Comparison of ENCODE assay signal across 20 cellular contexts in the genomic region with DNA sequence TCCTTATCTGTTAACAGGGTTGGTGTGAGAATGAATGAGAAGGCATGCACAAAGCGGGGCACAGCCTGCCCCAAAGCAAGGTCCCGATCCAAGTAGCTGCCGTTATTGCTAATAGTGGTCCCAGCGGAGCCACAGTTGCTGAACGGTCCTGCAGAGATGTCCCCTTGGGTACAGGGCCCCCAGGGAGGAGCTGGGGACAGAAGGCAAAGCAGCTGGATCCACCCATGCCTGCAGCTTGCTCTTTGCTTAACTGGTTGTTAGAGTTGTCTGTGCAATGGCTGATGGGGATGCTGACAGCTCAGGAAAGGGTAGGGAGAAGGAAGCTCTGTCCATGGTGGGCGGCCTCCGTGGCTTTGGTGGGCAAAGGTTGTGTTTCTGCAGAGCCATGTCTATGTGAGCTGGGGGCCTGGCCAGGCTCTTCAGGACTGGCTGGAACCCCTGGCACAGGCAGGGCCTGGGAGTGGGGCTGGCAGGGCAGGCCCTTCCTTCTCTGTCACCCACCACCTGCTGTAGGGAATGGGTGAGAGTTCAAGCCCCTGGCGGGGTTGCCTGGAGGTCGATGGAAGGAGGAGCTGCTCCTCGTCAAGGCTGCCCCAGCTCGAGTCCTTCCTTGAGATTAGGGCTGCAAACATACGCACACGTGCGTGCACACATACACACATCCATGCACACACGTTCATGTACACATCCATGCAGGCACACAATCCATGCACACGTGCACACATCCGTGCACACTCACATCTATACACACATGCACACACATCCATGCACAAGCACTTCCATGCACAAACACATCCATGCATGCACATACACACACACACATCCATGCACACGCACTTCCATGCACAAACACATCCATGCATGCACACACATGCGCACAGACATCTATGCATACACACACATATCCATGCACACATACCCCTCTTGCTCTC. TPM values are rescaled to one million over a fixed set of nuclear protein-coding genes. Genes with fewer than 3 reads are reported as not detected.
A peak's percentile ranks its signal among the peaks of the same experiment; 100 is the strongest.
DNase-seq lines count a peak whose midpoint lies in the region; ATAC-seq, FAIRE-seq and TF ChIP-seq lines count a peak whose summit lies in the region.
"Had no signal": no experiment of that assay in that cellular context is flagged by ENCODE, and none has a peak within 500 bp of the region (broad histone marks: within the 10 kb centered on the region; RNA-seq: fewer than 3 reads in every experiment).

No MANE protein-coding gene starts in this region.

- H3K36me3 ChIP-seq in KOPT-K1 (ENCODE audit: insufficient read depth, low read length) = no peaks in the 10 kb centered on the region
- no peaks in the 10 kb centered on the region for H3K36me3 ChIP-seq in effector memory CD4-positive, alpha-beta T cell (ENCODE audit: control insufficient read depth, insufficient read depth, low read length)
- H3K36me3 ChIP-seq: gastroesophageal sphincter, thyroid gland had no signal

- H3K4me1 ChIP-seq in effector memory CD4-positive, alpha-beta T cell (ENCODE audit: control insufficient read depth, insufficient read depth, low read length, poor library complexity, severe bottlenecking) = peaks cover 14% of the 10 kb centered on the region
- H3K4me1 ChIP-seq: gastroesophageal sphincter, thyroid gland had no signal

- peak overlapping the region; percentile 38 for H3K27ac ChIP-seq in KOPT-K1 (ENCODE audit: low read depth, low read length, poor library complexity, severe bottlenecking)
- peak overlapping the region; percentile 57 for H3K27ac ChIP-seq in effector memory CD4-positive, alpha-beta T cell (ENCODE audit: insufficient read depth, low read length, poor library complexity, severe bottlenecking)
- H3K27ac ChIP-seq: coronary artery, gastroesophageal sphincter, thyroid gland had no signal

- no peak for TF ChIP-seq CTCF in natural killer cell (IDR thresholded peaks at IDR 0.05)

- peak; percentile 94 for FAIRE-seq in urothelium cell line (lab: Jason Lieb, UNC)
- FAIRE-seq: H54, islet of Langerhans, K562, TTC549 had no signal

- no peaks in the 10 kb centered on the region for H3K27me3 ChIP-seq in effector memory CD4-positive, alpha-beta T cell (replicated peaks; ENCODE audit: control insufficient read depth, insufficient read depth, low read length, poor library complexity, severe bottlenecking)
- H3K27me3 ChIP-seq: thyroid gland had no signal

- H3K4me3 Mint-ChIP-seq in natural killer cell treated with Interleukin-12 subunit alpha and Interleukin-12 subunit beta and Interleukin-15 and Interleukin-18, amount 100 ng/mL, for 72 hours = no peak overlapping the region
- H3K4me3 Mint-ChIP-seq in natural killer cell = no peak overlapping the region
- no peak overlapping the region for H3K4me3 Mint-ChIP-seq in immature natural killer cell

- H3K4me3 ChIP-seq in effector memory CD4-positive, alpha-beta T cell (ENCODE audit: insufficient read depth, low read depth, low read length, poor library complexity, severe bottlenecking) = peak overlapping the region; percentile 29
- H3K4me3 ChIP-seq: coronary artery, gastroesophageal sphincter, K562, lung, thyroid gland had no signal

- no peak for ATAC-seq in natural killer cell treated with Interleukin-12 subunit alpha and Interleukin-12 subunit beta and Interleukin-15 and Interleukin-18, amount 100 ng/mL, for 72 hours
- no peak for ATAC-seq in natural killer cell
- no peak for ATAC-seq in GM18502 (IDR thresholded peaks at IDR 0.05; ENCODE audit: poor library complexity, unreplicated experiment)
- ATAC-seq: activated naive CD8-positive, alpha-beta T cell treated with anti-CD3 and anti-CD28 coated beads, Interleukin-2, amount 50 U/mL, for 24 hours; gastroesophageal sphincter; K562 had no signal

- H3K27ac Mint-ChIP-seq in natural killer cell treated with Interleukin-12 subunit alpha and Interleukin-12 subunit beta and Interleukin-15 and Interleukin-18, amount 100 ng/mL, for 72 hours = no peak overlapping the region
- H3K27ac Mint-ChIP-seq in natural killer cell (no peak overlapping the region), immature natural killer cell (no peak overlapping the region)
- H3K27ac Mint-ChIP-seq: activated naive CD8-positive, alpha-beta T cell treated with anti-CD3 and anti-CD28 coated beads, Interleukin-2, amount 50 U/mL, for 24 hours; stimulated activated naive CD8-positive, alpha-beta T cell treated with anti-CD3 and anti-CD28 coated beads, Interleukin-15, Interleukin-2, amounts not matched to agents 100 ng/mL and 50 ng/mL, for 24 hours had no signal

- no peaks in the 10 kb centered on the region for H3K9me3 Mint-ChIP-seq in natural killer cell treated with Interleukin-12 subunit alpha and Interleukin-12 subunit beta and Interleukin-15 and Interleukin-18, amount 100 ng/mL, for 72 hours
- H3K9me3 Mint-ChIP-seq in natural killer cell (peaks cover 0 to 3% of the 10 kb centered on the region in 2 donors), immature natural killer cell (peaks cover 0 to 5% (median under 1%) of the 10 kb centered on the region in 6 donors)
- H3K9me3 Mint-ChIP-seq: activated naive CD8-positive, alpha-beta T cell treated with anti-CD3 and anti-CD28 coated beads, Interleukin-2, amount 50 U/mL, for 24 hours; stimulated activated naive CD8-positive, alpha-beta T cell treated with anti-CD3 and anti-CD28 coated beads, Interleukin-15, Interleukin-2, amounts not matched to agents 100 ng/mL and 50 ng/mL, for 24 hours had no signal

- intact Hi-C loops in natural killer cell (cut with micrococcal nuclease) = no loop called here

- H3K36me3 Mint-ChIP-seq in natural killer cell treated with Interleukin-12 subunit alpha and Interleukin-12 subunit beta and Interleukin-15 and Interleukin-18, amount 100 ng/mL, for 72 hours = no peaks in the 10 kb centered on the region
- H3K36me3 Mint-ChIP-seq in natural killer cell (no peaks in the 10 kb centered on the region), immature natural killer cell (no peaks in the 10 kb centered on the region)
- H3K36me3 Mint-ChIP-seq: activated CD8-positive, alpha-beta memory T cell treated with anti-CD3 and anti-CD28 coated beads, Interleukin-2, amount 10 ng/mL, durations not matched to agents 7 days and 5 days had no signal

- no peaks in the 10 kb centered on the region for H3K9me3 ChIP-seq in KOPT-K1 (ENCODE audit: insufficient read depth, low read length, poor library complexity, severe bottlenecking)
- H3K9me3 ChIP-seq in effector memory CD4-positive, alpha-beta T cell (ENCODE audit: control insufficient read depth, low read length) = no peaks in the 10 kb centered on the region
- H3K9me3 ChIP-seq: thyroid gland had no signal

- no peaks in the 10 kb centered on the region for H3K4me1 Mint-ChIP-seq in natural killer cell treated with Interleukin-12 subunit alpha and Interleukin-12 subunit beta and Interleukin-15 and Interleukin-18, amount 100 ng/mL, for 72 hours (ENCODE audit: low read depth in 2 of 2)
- H3K4me1 Mint-ChIP-seq in natural killer cell (peaks cover 0 to 6% of the 10 kb centered on the region in 2 donors), immature natural killer cell (no peaks in the 10 kb centered on the region)

- peak; percentile 40 for DNase-seq in natural killer cell treated with Interleukin-12 subunit alpha and Interleukin-12 subunit beta and Interleukin-15 and Interleukin-18, amount 100 ng/mL, for 72 hours (ENCODE audit: low spot score)
- DNase-seq in natural killer cell = no peak
- no peak for DNase-seq in effector memory CD4-positive, alpha-beta T cell
- DNase-seq in urothelium cell line (ENCODE audit: low spot score) = no peak
- DNase-seq in immature natural killer cell = no peak
- DNase-seq in ureter (ENCODE audit: low spot score) = no peak
- DNase-seq: activated CD8-positive, alpha-beta memory T cell treated with anti-CD3 and anti-CD28 coated beads, Interleukin-2, amount 10 ng/mL, durations not matched to agents 7 days and 5 days; retina; thyroid gland had no signal

- peaks cover 0 to 6% of the 10 kb centered on the region in 2 donors for H3K27me3 Mint-ChIP-seq in natural killer cell treated with Interleukin-12 subunit alpha and Interleukin-12 subunit beta and Interleukin-15 and Interleukin-18, amount 100 ng/mL, for 72 hours
- peaks cover 3 to 8% of the 10 kb centered on the region in 2 donors for H3K27me3 Mint-ChIP-seq in natural killer cell (ENCODE audit: low read depth in 2 of 2)
- H3K27me3 Mint-ChIP-seq in immature natural killer cell (ENCODE audit: low read depth in 3 of 3) = peaks cover 0 to 8% (median 5%) of the 10 kb centered on the region in 3 donors

RNA-seq across cellular contexts. Expression of a gene that starts 35.4 kb away (rescaled TPM):
- 10 to 100 TPM; 28.0 to 48.2 TPM for total RNA-seq in natural killer cell treated with Interleukin-12 subunit alpha and Interleukin-12 subunit beta and Interleukin-15 and Interleukin-18, amount 100 ng/mL, for 72 hours
- 10 to 100 TPM; 21.0 to 30.2 (median 21.7) TPM for total RNA-seq in natural killer cell
- 10 to 100 TPM; 16.4 to 28.5 (median 17.2) TPM for polyA plus RNA-seq in immature natural killer cell
- total RNA-seq in ureter = 25.0 TPM

RNA-seq across cellular contexts. Expression of a gene that starts 35.6 kb away (rescaled TPM):
- 10 to 100 TPM; 29.5 to 83.7 TPM for total RNA-seq in natural killer cell treated with Interleukin-12 subunit alpha and Interleukin-12 subunit beta and Interleukin-15 and Interleukin-18, amount 100 ng/mL, for 72 hours
- total RNA-seq in natural killer cell = 10 to 100 TPM; 39.5 to 55.9 (median 54.2) TPM
- polyA plus RNA-seq in immature natural killer cell = 1 to 10 TPM; 2.9 to 6.3 (median 5.0) TPM
- 28.7 TPM for total RNA-seq in ureter
